ENCODE assay signal across 27 cellular contexts in the genomic region with DNA sequence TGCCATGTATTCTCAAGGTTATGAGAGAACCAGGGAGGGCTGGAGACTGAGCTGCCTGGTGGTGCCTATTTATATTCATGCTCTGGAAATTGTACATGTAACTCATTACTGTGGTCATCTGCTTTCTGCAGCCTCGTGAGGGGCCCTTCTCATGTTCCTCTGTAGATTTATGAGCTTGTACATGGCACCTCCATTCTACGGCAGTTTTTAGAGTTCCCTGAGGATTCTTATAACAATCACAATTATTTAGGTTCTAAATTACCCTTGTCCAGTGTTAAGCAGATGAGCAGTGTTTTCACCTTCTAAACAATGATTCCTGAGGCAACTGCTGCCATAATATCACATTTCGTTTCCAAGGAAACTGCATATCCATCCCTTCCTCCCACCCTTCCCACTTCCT.
"Had no signal": no experiment of that assay in that cellular context is flagged by ENCODE, and none has a peak within 500 bp of the region (broad histone marks: within the 10 kb centered on the region; RNA-seq: fewer than 3 reads in every experiment).

No MANE protein-coding gene starts in this region.

- H3K27me3 Mint-ChIP-seq: activated CD4-positive, alpha-beta T cell treated with anti-CD3 and anti-CD28 coated beads, Interleukin-2, amount 10 ng/mL, durations not matched to agents 24 days and 14 days; activated CD8-positive, alpha-beta memory T cell treated with anti-CD3 and anti-CD28 coated beads, Interleukin-2, amount 10 ng/mL, durations not matched to agents 7 days and 5 days; activated naive CD4-positive, alpha-beta T cell treated with anti-CD3 and anti-CD28 coated beads, Interleukin-2, amount 50 U/mL, for 24 hours; activated T-cell treated with anti-CD3 and anti-CD28 coated beads, Interleukin-2, amount 50 U/mL, for 24 hours had no signal

- H3K4me3 Mint-ChIP-seq: activated B cell treated with CpG ODN at 0.5 μM for 24 hours; activated CD4-positive, alpha-beta T cell treated with anti-CD3 and anti-CD28 coated beads, Interleukin-2, amount 10 ng/mL, durations not matched to agents 24 days and 14 days; activated CD8-positive, alpha-beta memory T cell treated with anti-CD3 and anti-CD28 coated beads, Interleukin-2, amount 10 ng/mL, durations not matched to agents 7 days and 5 days; activated naive CD4-positive, alpha-beta T cell treated with anti-CD3 and anti-CD28 coated beads, Interleukin-2, amount 50 U/mL, for 24 hours; activated T-cell treated with anti-CD3 and anti-CD28 coated beads, Interleukin-2, amount 50 U/mL, for 24 hours; activated T-helper 1 cell treated with anti-CD3 and anti-CD28 coated beads, Interleukin-12 subunit alpha, Interleukin-12 subunit beta, Interleukin-2, Interleukin-4 antibody, amounts not matched to agents 30 ng/mL and 10 ng/mL and 1 ng/mL, durations not matched to agents 14 hours and 24 hours and 36 hours; T-cell had no signal

- H3K27me3 ChIP-seq: breast epithelium, MG63, Peyer's patch, SJSA1 had no signal

- ATAC-seq: activated CD8-positive, alpha-beta memory T cell treated with anti-CD3 and anti-CD28 coated beads, Interleukin-2, amount 10 ng/mL, durations not matched to agents 7 days and 5 days; T-cell had no signal

- H3K27ac ChIP-seq: breast epithelium, KMS-11, Peyer's patch, SJSA1 had no signal

- H3K27ac Mint-ChIP-seq: activated B cell treated with CpG ODN at 0.5 μM for 24 hours; activated CD4-positive, alpha-beta T cell treated with anti-CD3 and anti-CD28 coated beads, Interleukin-2, amount 10 ng/mL, durations not matched to agents 24 days and 14 days; activated CD8-positive, alpha-beta memory T cell treated with anti-CD3 and anti-CD28 coated beads, Interleukin-2, amount 10 ng/mL, durations not matched to agents 7 days and 5 days; activated naive CD4-positive, alpha-beta T cell treated with anti-CD3 and anti-CD28 coated beads, Interleukin-2, amount 50 U/mL, for 24 hours; activated T-cell treated with anti-CD3 and anti-CD28 coated beads, Interleukin-2, amount 50 U/mL, for 24 hours; activated T-helper 1 cell treated with anti-CD3 and anti-CD28 coated beads, Interleukin-12 subunit alpha, Interleukin-12 subunit beta, Interleukin-2, Interleukin-4 antibody, amounts not matched to agents 30 ng/mL and 10 ng/mL and 1 ng/mL, durations not matched to agents 14 hours and 24 hours and 36 hours; T-cell had no signal

- H3K9me3 Mint-ChIP-seq: activated B cell treated with CpG ODN at 0.5 μM for 24 hours; activated naive CD4-positive, alpha-beta T cell treated with anti-CD3 and anti-CD28 coated beads, Interleukin-2, amount 50 U/mL, for 24 hours; activated T-cell treated with anti-CD3 and anti-CD28 coated beads, Interleukin-2, amount 50 U/mL, for 24 hours; activated T-helper 1 cell treated with anti-CD3 and anti-CD28 coated beads, Interleukin-12 subunit alpha, Interleukin-12 subunit beta, Interleukin-2, Interleukin-4 antibody, amounts not matched to agents 30 ng/mL and 10 ng/mL and 1 ng/mL, durations not matched to agents 14 hours and 24 hours and 36 hours; T-cell had no signal

- H3K4me3 ChIP-seq: breast epithelium, MG63, Peyer's patch, SJSA1 had no signal

- H3K36me3 Mint-ChIP-seq: activated CD8-positive, alpha-beta memory T cell treated with anti-CD3 and anti-CD28 coated beads, Interleukin-2, amount 10 ng/mL, durations not matched to agents 7 days and 5 days; activated naive CD4-positive, alpha-beta T cell treated with anti-CD3 and anti-CD28 coated beads, Interleukin-2, amount 50 U/mL, for 24 hours; T-cell had no signal

- H3K9me3 ChIP-seq: breast epithelium, MG63, Peyer's patch, SJSA1 had no signal

- H3K4me1 ChIP-seq: breast epithelium, Peyer's patch, SJSA1 had no signal

- H3K4me1 Mint-ChIP-seq: activated CD4-positive, alpha-beta T cell treated with anti-CD3 and anti-CD28 coated beads, Interleukin-2, amount 10 ng/mL, durations not matched to agents 24 days and 14 days; activated CD8-positive, alpha-beta memory T cell treated with anti-CD3 and anti-CD28 coated beads, Interleukin-2, amount 10 ng/mL, durations not matched to agents 7 days and 5 days; activated naive CD4-positive, alpha-beta T cell treated with anti-CD3 and anti-CD28 coated beads, Interleukin-2, amount 50 U/mL, for 24 hours had no signal

- H3K36me3 ChIP-seq: breast epithelium, MG63, Peyer's patch, SJSA1 had no signal

- DNase-seq: activated B cell treated with CpG ODN at 0.5 μM for 24 hours; activated CD4-positive, alpha-beta T cell treated with anti-CD3 and anti-CD28 coated beads for 1 hour; activated CD4-positive, alpha-beta T cell treated with anti-CD3 and anti-CD28 coated beads, Interleukin-2, amount 10 ng/mL, durations not matched to agents 24 days and 14 days; activated CD4-positive, alpha-beta T cell treated with anti-CD3 and anti-CD28 coated beads, Interleukin-2, amount 50 U/mL, for 48 hours; activated CD8-positive, alpha-beta memory T cell treated with anti-CD3 and anti-CD28 coated beads, Interleukin-2, amount 10 ng/mL, durations not matched to agents 7 days and 5 days; activated effector memory CD4-positive, alpha-beta T cell treated with Interleukin-2 at 50 U/mL for 16 hours; activated naive CD4-positive, alpha-beta T cell; activated T-cell treated with anti-CD3 and anti-CD28 coated beads, Interleukin-2, amount 50 U/mL, for 24 hours; aorta; MG63; MV-4-11; NCI-H1105; NCI-H187; NCI-H2081; NCI-H446; NCI-H524; NCI-H82; Peyer's patch; SHP77; T-cell; T-helper 2 cell; T1000 had no signal
